8 cellular contexts compared by ENCODE assay signal in genomic region chr2:53767405-53768232, GRCh38. TPM values are rescaled to one million over a fixed set of nuclear protein-coding genes. Genes with fewer than 3 reads are reported as not detected.
DNase-seq lines count a peak whose midpoint lies in the region; ATAC-seq, FAIRE-seq and TF ChIP-seq lines count a peak whose summit lies in the region.

Gene CHAC2 (plus strand): TSS chr2:53767804. CDS start chr2:53767887, 83 bp downstream.

- FAIRE-seq in GM12892 (lab: Jason Lieb, UNC) = peak; percentile 95

- TF ChIP-seq POLR2A in GM12892 (IDR thresholded peaks at IDR 0.05; ENCODE audit: low read depth, low read length) (peak; percentile 86; the same call in 1 of the 2 replicates), heart left ventricle (IDR thresholded peaks at IDR 0.05) (peak in 1 of 2 donors; percentile 42)

- peak within 1 kb of the TSS in 11 of 12 donors; percentile 54 to 91 (median 83) for H3K27ac ChIP-seq in heart left ventricle
- peak within 1 kb of the TSS; percentile 74 for H3K27ac ChIP-seq in upper lobe of right lung

- H3K27me3 ChIP-seq in adipocyte (replicated peaks; ENCODE audit: control insufficient read depth, insufficient read depth, low read length) = no peaks in the 10 kb centered on the region
- no peaks in the 10 kb centered on the region for H3K27me3 ChIP-seq in heart left ventricle
- no peaks in the 10 kb centered on the region for H3K27me3 ChIP-seq in upper lobe of right lung

- DNase-seq in GM12892 (ENCODE audit: insufficient read length) = peak; percentile 66
- peak; percentile 62 for DNase-seq in NCI-H1417 treated with DMSO at 0.1 percent for 48 hours (lab: John Stamatoyannopoulos, UW)
- DNase-seq in T follicular helper cell (ENCODE audit: low read depth) = peak; percentile 74
- peak; percentile 94 for DNase-seq in adipocyte (ENCODE audit: low read depth)
- DNase-seq in heart left ventricle = peak; percentile 84 to 93 (median 89)
- peak; percentile 95 for DNase-seq in posterior vena cava (ENCODE audit: low spot score)
- DNase-seq in upper lobe of right lung = peak; percentile 94

- H3K4me1 ChIP-seq in adipocyte (ENCODE audit: control insufficient read depth, insufficient read depth, low read length) (peaks cover 11% of the 10 kb centered on the region), heart left ventricle (peaks cover 0 to 18% (median 7%) of the 10 kb centered on the region in 12 donors), upper lobe of right lung (peaks cover 3% of the 10 kb centered on the region)

- H3K4me3 ChIP-seq in adipocyte (ENCODE audit: low read length) (peak within 1 kb of the TSS; percentile 90), heart left ventricle (peak within 1 kb of the TSS; percentile 58 to 91 (median 77)), upper lobe of right lung (peak within 1 kb of the TSS; percentile 72)

- intact Hi-C loops in heart left ventricle (cut with DNase I) (no loop called here), posterior vena cava (cut with DNase I) (loop anchor here in 1 of 2 donors (5.0 kb wide), 1 partner anchor 1730 kb away; no protein-coding TSS in a partner anchor), upper lobe of right lung (cut with DNase I) (no loop called here)

- peak within 1 kb of the TSS; percentile 83 for H3K9ac ChIP-seq in adipocyte (ENCODE audit: low read length)

- H3K9me3 ChIP-seq in adipocyte (ENCODE audit: control insufficient read depth, low read length) (no peaks in the 10 kb centered on the region), heart left ventricle (no peaks in the 10 kb centered on the region), upper lobe of right lung (no peaks in the 10 kb centered on the region)

- peaks cover 13% of the 10 kb centered on the region for H3K36me3 ChIP-seq in adipocyte (ENCODE audit: control insufficient read depth, insufficient read depth, low read length, severe bottlenecking)
- peaks cover 0 to 23% (median 8%) of the 10 kb centered on the region in 9 donors for H3K36me3 ChIP-seq in heart left ventricle
- H3K36me3 ChIP-seq in upper lobe of right lung = peaks cover 12% of the 10 kb centered on the region

- TF ChIP-seq CTCF in heart left ventricle (IDR thresholded peaks at IDR 0.05) = peak; percentile 16 to 64 (median 46)
- peak; percentile 52 for TF ChIP-seq CTCF in upper lobe of right lung (IDR thresholded peaks at IDR 0.05)

- WGBS in heart left ventricle, 4 donors = 0 to 1% (median 0%) methylated on average over 30 to 45 of the region's 45 CpGs

- ATAC-seq in HG02798 (IDR thresholded peaks at IDR 0.05; ENCODE audit: poor library complexity, unreplicated experiment) = peak; percentile 93
- peak; percentile 89 to 97 (median 96) for ATAC-seq in heart left ventricle
- peak; percentile 97 for ATAC-seq in upper lobe of right lung

RNA-seq across cellular contexts. Expression of gene CHAC2, which starts in this region (rescaled TPM):
- polyA plus RNA-seq in GM12892 (2012; ENCODE audit: missing spikeins) = 14.4 TPM
- total RNA-seq in heart left ventricle (1 to 10 TPM; 1.4 to 6.0 (median 2.9) TPM), posterior vena cava (1 to 10 TPM; 1.5 to 3.1 TPM), upper lobe of right lung (3.6 TPM)
- 10 to 100 TPM in 1 of 2 donors, 1 to 10 TPM in 1; 4.2 to 10.1 TPM for polyA plus RNA-seq in heart left ventricle

Comparison
In these comparisons a context has a peak if more than half of its experiments do, and no peak if none do; other contexts are left out.
1. Peak in every context shown above with its lines: DNase-seq, ATAC-seq, H3K4me3 ChIP-seq and H3K27ac ChIP-seq.